8 cellular contexts compared by ENCODE assay signal in genomic region chr3:87082806-87083440, GRCh38.
A peak's percentile ranks its signal among the peaks of the same experiment; 100 is the strongest.
DNase-seq lines count a peak whose midpoint lies in the region; ATAC-seq lines count a peak whose summit lies in the region.

No MANE protein-coding gene starts in this region.

- peak; percentile 66 for DNase-seq in AG20443 (ENCODE audit: low spot score)
- peak; percentile 66 for DNase-seq in NCI-H82 (lab: John Stamatoyannopoulos, UW)
- peak; percentile 83 for DNase-seq in dedifferentiated amniotic fluid mesenchymal stem cell (ENCODE audit: extremely low spot score)
- peak; percentile 88 for DNase-seq in medulla oblongata (ENCODE audit: extremely low spot score)
- no peak for DNase-seq in activated CD4-positive, alpha-beta T cell treated with anti-CD3 and anti-CD28 coated beads for 36 hours
- no peak for DNase-seq in activated naive CD4-positive, alpha-beta T cell treated with anti-CD3 and anti-CD28 coated beads, Interleukin-2, amount 10 ng/mL, durations not matched to agents 7 days and 5 days

- POLR2A ChIA-PET in activated CD4-positive, alpha-beta T cell treated with anti-CD3 and anti-CD28 coated beads for 36 hours (lab: Charles Lee) = no interaction called here

- no peaks in the 10 kb centered on the region for H3K9me3 Mint-ChIP-seq in activated CD4-positive, alpha-beta T cell treated with anti-CD3 and anti-CD28 coated beads for 36 hours (ENCODE audit: low read depth)
- H3K9me3 Mint-ChIP-seq in activated naive CD4-positive, alpha-beta T cell treated with anti-CD3 and anti-CD28 coated beads, Interleukin-2, amount 10 ng/mL, durations not matched to agents 7 days and 5 days = no peaks in the 10 kb centered on the region

- intact Hi-C loops in activated CD4-positive, alpha-beta T cell treated with anti-CD3 and anti-CD28 coated beads for 36 hours (cut with DNase I, micrococcal nuclease) = loop anchor here (1.0 to 5.0 kb wide), 4 partner anchors 114 to 381 kb away; no protein-coding TSS in a partner anchor

- no peaks in the 10 kb centered on the region for H3K36me3 Mint-ChIP-seq in activated CD4-positive, alpha-beta T cell treated with anti-CD3 and anti-CD28 coated beads for 36 hours (ENCODE audit: low read depth)
- no peaks in the 10 kb centered on the region for H3K36me3 Mint-ChIP-seq in activated naive CD4-positive, alpha-beta T cell treated with anti-CD3 and anti-CD28 coated beads, Interleukin-2, amount 10 ng/mL, durations not matched to agents 7 days and 5 days

- CTCF ChIA-PET in activated CD4-positive, alpha-beta T cell treated with anti-CD3 and anti-CD28 coated beads for 36 hours (lab: Charles Lee) = interaction anchor here (1.1 kb wide), 1 partner anchor 308 kb away, joined by 3 read pairs; no protein-coding TSS in a partner anchor
- CTCF ChIA-PET in activated naive CD4-positive, alpha-beta T cell treated with anti-CD3 and anti-CD28 coated beads, Interleukin-2, amount 10 ng/mL, durations not matched to agents 7 days and 5 days (lab: Charles Lee) = interaction anchor here (1.0 to 1.6 kb wide), 2 partner anchors 16 to 112 kb away, joined by 3 to 10 read pairs; no protein-coding TSS in a partner anchor

- H3K27me3 Mint-ChIP-seq in activated CD4-positive, alpha-beta T cell treated with anti-CD3 and anti-CD28 coated beads for 36 hours = no peaks in the 10 kb centered on the region
- H3K27me3 Mint-ChIP-seq in activated naive CD4-positive, alpha-beta T cell treated with anti-CD3 and anti-CD28 coated beads, Interleukin-2, amount 10 ng/mL, durations not matched to agents 7 days and 5 days = no peaks in the 10 kb centered on the region

- no peak overlapping the region for H3K27ac Mint-ChIP-seq in activated CD4-positive, alpha-beta T cell treated with anti-CD3 and anti-CD28 coated beads for 36 hours
- H3K27ac Mint-ChIP-seq in activated naive CD4-positive, alpha-beta T cell treated with anti-CD3 and anti-CD28 coated beads, Interleukin-2, amount 10 ng/mL, durations not matched to agents 7 days and 5 days = no peak overlapping the region

- no peak overlapping the region for H3K4me3 Mint-ChIP-seq in activated CD4-positive, alpha-beta T cell treated with anti-CD3 and anti-CD28 coated beads for 36 hours
- H3K4me3 Mint-ChIP-seq in activated naive CD4-positive, alpha-beta T cell treated with anti-CD3 and anti-CD28 coated beads, Interleukin-2, amount 10 ng/mL, durations not matched to agents 7 days and 5 days = no peak overlapping the region

- ATAC-seq in GM18867 (IDR thresholded peaks at IDR 0.05; ENCODE audit: unreplicated experiment) = peak; percentile 76
- peak; percentile 85 for ATAC-seq in HG03432 (IDR thresholded peaks at IDR 0.05; ENCODE audit: unreplicated experiment)
- no peak for ATAC-seq in activated CD4-positive, alpha-beta T cell treated with anti-CD3 and anti-CD28 coated beads for 36 hours

- H3K4me1 Mint-ChIP-seq in activated CD4-positive, alpha-beta T cell treated with anti-CD3 and anti-CD28 coated beads for 36 hours = peaks cover 4% of the 10 kb centered on the region
- H3K4me1 Mint-ChIP-seq in activated naive CD4-positive, alpha-beta T cell treated with anti-CD3 and anti-CD28 coated beads, Interleukin-2, amount 10 ng/mL, durations not matched to agents 7 days and 5 days = peaks cover 9% of the 10 kb centered on the region

Comparison
In these comparisons a context has a peak if more than half of its experiments do, and no peak if none do; other contexts are left out.
1. DNase-seq: peak in AG20443 (single experiment), NCI-H82 (single experiment), dedifferentiated amniotic fluid mesenchymal stem cell (single experiment) and medulla oblongata (single experiment); none in activated CD4-positive, alpha-beta T cell treated with anti-CD3 and anti-CD28 coated beads for 36 hours (single experiment) and activated naive CD4-positive, alpha-beta T cell treated with anti-CD3 and anti-CD28 coated beads, Interleukin-2, amount 10 ng/mL, durations not matched to agents 7 days and 5 days (single experiment).